In the genomic region with DNA sequence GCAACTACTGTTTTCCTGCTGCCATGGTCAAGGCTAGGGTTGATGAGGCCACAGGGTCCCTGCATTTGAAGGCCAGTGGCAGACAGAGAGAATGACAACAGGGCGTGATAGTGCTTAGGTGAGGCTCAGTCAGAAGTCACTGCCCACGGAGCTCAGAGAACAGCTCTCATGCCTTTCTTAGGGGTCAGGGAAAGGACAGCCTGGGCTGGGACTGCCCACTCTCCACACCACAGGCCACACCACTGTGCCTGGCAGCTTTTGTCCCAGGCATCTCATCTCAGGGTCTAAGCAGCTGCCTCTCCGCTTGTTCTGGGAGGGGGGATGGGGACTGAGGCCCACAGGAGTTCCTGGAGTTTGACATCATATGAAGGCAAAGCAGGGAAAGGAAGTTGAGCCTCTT, we compare ENCODE assay signal across 14 cellular contexts.
DNase-seq lines count a peak whose midpoint lies in the region; ATAC-seq and TF ChIP-seq lines count a peak whose summit lies in the region.
"Had no signal": no experiment of that assay in that cellular context is flagged by ENCODE, and none has a peak within 500 bp of the region (broad histone marks: within the 10 kb centered on the region; RNA-seq: fewer than 3 reads in every experiment).

No MANE protein-coding gene starts in this region.

- ATAC-seq in GM21381 (IDR thresholded peaks at IDR 0.05; ENCODE audit: unreplicated experiment) (no peak), GM18498 (IDR thresholded peaks at IDR 0.05; ENCODE audit: unreplicated experiment) (no peak)
- ATAC-seq: GM12878 had no signal

- H3K4me1 ChIP-seq in sigmoid colon, result no peaks in the 10 kb centered on the region

- TF ChIP-seq EP300 in sigmoid colon (IDR thresholded peaks at IDR 0.05), result no peak

- no peak for TF ChIP-seq POLR2A in sigmoid colon (IDR thresholded peaks at IDR 0.05)

- no peaks in the 10 kb centered on the region for H3K36me3 ChIP-seq in H7 (replicated peaks; ENCODE audit: control insufficient read depth, insufficient read depth, low read length)
- no peaks in the 10 kb centered on the region for H3K36me3 ChIP-seq in sigmoid colon

- no peaks in the 10 kb centered on the region for H3K27me3 ChIP-seq in H7 (ENCODE audit: control insufficient read depth, insufficient read depth, low read length)
- H3K27me3 ChIP-seq in sigmoid colon, result no peaks in the 10 kb centered on the region

- intact Hi-C loops in sigmoid colon (cut with DNase I), result no loop called here

- H3K27ac ChIP-seq in sigmoid colon, result no peak overlapping the region

- peak; percentile 35 for DNase-seq in H7
- peak; percentile 6 for DNase-seq in activated CD8-positive, alpha-beta memory T cell treated with anti-CD3 and anti-CD28 coated beads, Interleukin-2, amount 50 U/mL, for 48 hours
- DNase-seq in islet precursor cell, result peak; percentile 62
- peak; percentile 17 for DNase-seq in sigmoid colon
- DNase-seq in NCI-H526 treated with DMSO at 0.1 percent for 48 hours (lab: John Stamatoyannopoulos, UW), result no peak
- DNase-seq in AG08396 (ENCODE audit: low spot score), result no peak
- DNase-seq: CD8-positive, alpha-beta memory T cell; NCI-H1436; NCI-H226; NCI-H526; RPMI8226 had no signal

- no peak for TF ChIP-seq CTCF in sigmoid colon (IDR thresholded peaks at IDR 0.05)

- WGBS in sigmoid colon, 2 donors, result 76 to 88% methylated on average over 3 of the region's 3 CpGs

- no peaks in the 10 kb centered on the region for H3K9me3 ChIP-seq in sigmoid colon

- H3K4me3 ChIP-seq in H7 (ENCODE audit: insufficient read depth, low read depth, low read length) (no peak overlapping the region), sigmoid colon (no peak overlapping the region)
- H3K4me3 ChIP-seq: GM12878 had no signal

Comparison
In these comparisons a context has a peak if more than half of its experiments do, and no peak if none do; other contexts are left out.
1. DNase-seq: peak in H7 (single experiment), activated CD8-positive, alpha-beta memory T cell treated with anti-CD3 and anti-CD28 coated beads, Interleukin-2, amount 50 U/mL, for 48 hours (single experiment), islet precursor cell (single experiment) and sigmoid colon (single experiment); none in NCI-H526 treated with DMSO at 0.1 percent for 48 hours (single experiment) and AG08396 (single experiment).